1 cellular context compared by ENCODE assay signal in genomic region chr2:173412628-173413027, GRCh38.
TF ChIP-seq lines count a peak whose summit lies in the region.

No MANE protein-coding gene starts in this region.

TF ChIP-seq in GM23338, 12 proteins besides CTCF, POLR2A, EP300 and RAD21 (continued from another document):
- TF ChIP-seq, protein P1, sequence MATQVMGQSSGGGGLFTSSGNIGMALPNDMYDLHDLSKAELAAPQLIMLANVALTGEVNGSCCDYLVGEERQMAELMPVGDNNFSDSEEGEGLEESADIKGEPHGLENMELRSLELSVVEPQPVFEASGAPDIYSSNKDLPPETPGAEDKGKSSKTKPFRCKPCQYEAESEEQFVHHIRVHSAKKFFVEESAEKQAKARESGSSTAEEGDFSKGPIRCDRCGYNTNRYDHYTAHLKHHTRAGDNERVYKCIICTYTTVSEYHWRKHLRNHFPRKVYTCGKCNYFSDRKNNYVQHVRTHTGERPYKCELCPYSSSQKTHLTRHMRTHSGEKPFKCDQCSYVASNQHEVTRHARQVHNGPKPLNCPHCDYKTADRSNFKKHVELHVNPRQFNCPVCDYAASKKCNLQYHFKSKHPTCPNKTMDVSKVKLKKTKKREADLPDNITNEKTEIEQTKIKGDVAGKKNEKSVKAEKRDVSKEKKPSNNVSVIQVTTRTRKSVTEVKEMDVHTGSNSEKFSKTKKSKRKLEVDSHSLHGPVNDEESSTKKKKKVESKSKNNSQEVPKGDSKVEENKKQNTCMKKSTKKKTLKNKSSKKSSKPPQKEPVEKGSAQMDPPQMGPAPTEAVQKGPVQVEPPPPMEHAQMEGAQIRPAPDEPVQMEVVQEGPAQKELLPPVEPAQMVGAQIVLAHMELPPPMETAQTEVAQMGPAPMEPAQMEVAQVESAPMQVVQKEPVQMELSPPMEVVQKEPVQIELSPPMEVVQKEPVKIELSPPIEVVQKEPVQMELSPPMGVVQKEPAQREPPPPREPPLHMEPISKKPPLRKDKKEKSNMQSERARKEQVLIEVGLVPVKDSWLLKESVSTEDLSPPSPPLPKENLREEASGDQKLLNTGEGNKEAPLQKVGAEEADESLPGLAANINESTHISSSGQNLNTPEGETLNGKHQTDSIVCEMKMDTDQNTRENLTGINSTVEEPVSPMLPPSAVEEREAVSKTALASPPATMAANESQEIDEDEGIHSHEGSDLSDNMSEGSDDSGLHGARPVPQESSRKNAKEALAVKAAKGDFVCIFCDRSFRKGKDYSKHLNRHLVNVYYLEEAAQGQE (IDR thresholded peaks at IDR 0.05; ENCODE audit: unreplicated experiment) = no peak
- TF ChIP-seq JUNB (IDR thresholded peaks at IDR 0.05; ENCODE audit: unreplicated experiment) = no peak
- TF ChIP-seq ZNF331 (CRISPR knock-in tag; IDR thresholded peaks at IDR 0.05; ENCODE audit: low read depth) = no peak
- no peak for TF ChIP-seq CREB1 (CRISPR knock-in tag; IDR thresholded peaks at IDR 0.05; ENCODE audit: low read depth)
- TF ChIP-seq ZNF114 (CRISPR knock-in tag; IDR thresholded peaks at IDR 0.05) = no peak
- no peak for TF ChIP-seq STAT1 (IDR thresholded peaks at IDR 0.05; ENCODE audit: unreplicated experiment)
TF ChIP-seq in GM23338: peak in this region for 0.
